In the genomic region with DNA sequence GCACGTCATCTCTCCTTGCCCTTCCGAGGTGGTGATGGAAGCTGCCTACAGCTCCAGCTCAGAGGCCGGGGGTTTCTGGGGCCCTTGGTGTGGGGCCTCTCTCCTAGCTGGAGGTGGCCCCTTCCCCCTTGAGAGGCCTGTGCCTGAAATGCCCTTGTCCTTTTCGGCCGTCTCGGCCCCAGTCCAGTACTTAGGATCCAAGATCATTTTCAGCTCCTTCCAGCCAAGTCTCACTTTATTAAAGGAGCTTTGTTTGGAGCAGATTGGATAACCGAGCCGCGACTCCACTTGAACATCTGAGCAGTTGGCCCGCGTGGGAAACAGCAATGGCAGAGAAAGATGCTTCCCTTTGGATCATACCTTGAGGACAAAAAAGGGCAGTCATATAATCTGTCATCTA, we compare ENCODE assay signal across 21 cellular contexts.
DNase-seq lines count a peak whose midpoint lies in the region; ATAC-seq and TF ChIP-seq lines count a peak whose summit lies in the region.
"Had no signal": no experiment of that assay in that cellular context is flagged by ENCODE, and none has a peak within 500 bp of the region (broad histone marks: within the 10 kb centered on the region; RNA-seq: fewer than 3 reads in every experiment).

No MANE protein-coding gene starts in this region.

- no peaks in the 10 kb centered on the region for H3K4me1 ChIP-seq in right atrium auricular region
- H3K4me1 ChIP-seq in neuronal stem cell (ENCODE audit: control insufficient read depth in 2 of 2, insufficient read depth in 1 of 2, low read depth in 1 of 2, low read length in 2 of 2) = peaks cover 0 to 3% of the 10 kb centered on the region in 2 donors
- H3K4me1 ChIP-seq in GM23338 (ENCODE audit: insufficient read depth) = no peaks in the 10 kb centered on the region; the same call in 1 of the 2 replicates
- H3K4me1 ChIP-seq: Caco-2 had no signal

- DNase-seq in right atrium auricular region (ENCODE audit: low spot score) (peak; percentile 46), Right ventricle myocardium superior (no peak), neuronal stem cell (ENCODE audit: low spot score) (no peak), GM13976 (ENCODE audit: low spot score) (no peak), GM23338 (ENCODE audit: low spot score) (no peak)
- DNase-seq in activated T-helper 1 cell treated with anti-CD3 and anti-CD28 coated beads, Interleukin-12 subunit alpha, Interleukin-12 subunit beta, Interleukin-2, Interleukin-4 antibody, amounts not matched to agents 30 ng/mL and 10 ng/mL and 1 ng/mL, durations not matched to agents 14 hours and 24 hours and 36 hours (ENCODE audit: low spot score) = no peak
- DNase-seq: BE2C; C1 segment of cervical spinal cord; Caco-2; CD4-positive, CD25-positive, alpha-beta regulatory T cell; CD8-positive, alpha-beta memory T cell; DMS153; DMS79; GDM1; GOT3; H7; HFFc6 had no signal

- H2BK12ac ChIP-seq in neuronal stem cell (ENCODE audit: low read length) = no peak overlapping the region

- no peak overlapping the region for H3K9ac ChIP-seq in neuronal stem cell (ENCODE audit: low read depth, low read length, poor library complexity)

- no peak overlapping the region for H2BK15ac ChIP-seq in neuronal stem cell (ENCODE audit: low read length)

- H3K27ac ChIP-seq in right atrium auricular region (no peak overlapping the region), neuronal stem cell (replicated peaks; ENCODE audit: low read length) (no peak overlapping the region), GM23338 (ENCODE audit: low read depth) (no peak overlapping the region)

- H3K9me3 Mint-ChIP-seq in brain (no peaks in the 10 kb centered on the region), GM23338 (no peaks in the 10 kb centered on the region)
- H3K9me3 Mint-ChIP-seq in activated T-helper 1 cell treated with anti-CD3 and anti-CD28 coated beads, Interleukin-12 subunit alpha, Interleukin-12 subunit beta, Interleukin-2, Interleukin-4 antibody, amounts not matched to agents 30 ng/mL and 10 ng/mL and 1 ng/mL, durations not matched to agents 14 hours and 24 hours and 36 hours = no peaks in the 10 kb centered on the region
- H3K9me3 Mint-ChIP-seq: CD8-positive, alpha-beta memory T cell; HFFc6; IgD-negative memory B cell had no signal

- no peak overlapping the region for H2AFZ ChIP-seq in neuronal stem cell (ENCODE audit: low read length)
- no peak overlapping the region for H2AFZ ChIP-seq in GM23338

- H3K4me3 Mint-ChIP-seq in brain (no peak overlapping the region), GM23338 (no peak overlapping the region)
- H3K4me3 Mint-ChIP-seq in activated T-helper 1 cell treated with anti-CD3 and anti-CD28 coated beads, Interleukin-12 subunit alpha, Interleukin-12 subunit beta, Interleukin-2, Interleukin-4 antibody, amounts not matched to agents 30 ng/mL and 10 ng/mL and 1 ng/mL, durations not matched to agents 14 hours and 24 hours and 36 hours = no peak overlapping the region
- H3K4me3 Mint-ChIP-seq: CD4-positive, CD25-positive, alpha-beta regulatory T cell; CD8-positive, alpha-beta memory T cell; HFFc6; IgD-negative memory B cell had no signal

- H3K36me3 Mint-ChIP-seq in brain (peaks cover 52% of the 10 kb centered on the region), GM23338 (ENCODE audit: low read depth) (peaks cover 4% of the 10 kb centered on the region; the same call in 2 of the 3 replicates)
- no peaks in the 10 kb centered on the region for H3K36me3 Mint-ChIP-seq in activated T-helper 1 cell treated with anti-CD3 and anti-CD28 coated beads, Interleukin-12 subunit alpha, Interleukin-12 subunit beta, Interleukin-2, Interleukin-4 antibody, amounts not matched to agents 30 ng/mL and 10 ng/mL and 1 ng/mL, durations not matched to agents 14 hours and 24 hours and 36 hours (ENCODE audit: low read depth)
- H3K36me3 Mint-ChIP-seq: CD4-positive, CD25-positive, alpha-beta regulatory T cell; CD8-positive, alpha-beta memory T cell had no signal

- peak overlapping the region; percentile 38 for H3K18ac ChIP-seq in neuronal stem cell (ENCODE audit: low read length)

- H3K9me2 ChIP-seq in GM23338 (ENCODE audit: insufficient read depth) = no peaks in the 10 kb centered on the region

- ATAC-seq in Right ventricle myocardium superior (ENCODE audit: poor library complexity) (no peak), GM23338 (no peak)
- ATAC-seq: HCT116, HepG2 had no signal

- intact Hi-C loops in Right ventricle myocardium superior (cut with DNase I) = no loop called here
- intact Hi-C loops in activated T-helper 1 cell treated with anti-CD3 and anti-CD28 coated beads, Interleukin-12 subunit alpha, Interleukin-12 subunit beta, Interleukin-2, Interleukin-4 antibody, amounts not matched to agents 30 ng/mL and 10 ng/mL and 1 ng/mL, durations not matched to agents 14 hours and 24 hours and 36 hours (cut with micrococcal nuclease) = no loop called here

- no peak overlapping the region for H3K23ac ChIP-seq in neuronal stem cell (ENCODE audit: low read depth, low read length, poor library complexity)

- no peak overlapping the region for H4K8ac ChIP-seq in neuronal stem cell (ENCODE audit: low read depth, low read length)

- H3K27ac Mint-ChIP-seq in brain (peak overlapping the region in 3 of 5 experiments; percentile 68 to 81 (median 77)), GM23338 (no peak overlapping the region)
- no peak overlapping the region for H3K27ac Mint-ChIP-seq in activated T-helper 1 cell treated with anti-CD3 and anti-CD28 coated beads, Interleukin-12 subunit alpha, Interleukin-12 subunit beta, Interleukin-2, Interleukin-4 antibody, amounts not matched to agents 30 ng/mL and 10 ng/mL and 1 ng/mL, durations not matched to agents 14 hours and 24 hours and 36 hours
- H3K27ac Mint-ChIP-seq: HFFc6 had no signal

- no peak overlapping the region for H4K91ac ChIP-seq in neuronal stem cell (ENCODE audit: low read depth, low read length, poor library complexity)

- H3K4me2 ChIP-seq in neuronal stem cell (ENCODE audit: insufficient read depth, low read length, poor library complexity, severe bottlenecking) = no peak overlapping the region
- H3K4me2 ChIP-seq in GM23338 = no peak overlapping the region

- H3K27me3 ChIP-seq in right atrium auricular region (no peaks in the 10 kb centered on the region), neuronal stem cell (ENCODE audit: control insufficient read depth in 3 of 3, insufficient read depth in 3 of 3, low read depth in 1 of 3, low read length in 3 of 3) (no peaks in the 10 kb centered on the region), GM23338 (ENCODE audit: insufficient read depth) (no peaks in the 10 kb centered on the region)
- H3K27me3 ChIP-seq: BE2C had no signal

- peaks cover 21% of the 10 kb centered on the region; the same call in 1 of the 2 replicates for H3K79me2 ChIP-seq in GM23338 (replicated peaks; ENCODE audit: insufficient read depth)

- H2BK5ac ChIP-seq in neuronal stem cell (ENCODE audit: low read length) = no peak overlapping the region

- H3F3A ChIP-seq in GM23338 (replicated peaks; ENCODE audit: low read depth) = 0 out of 2 replicates have a peak, but pooled peaks cover 3% of the 10 kb centered on the region

- TF ChIP-seq CTCF in right atrium auricular region (IDR thresholded peaks at IDR 0.05) = no peak
- no peak for TF ChIP-seq CTCF in brain (conservative IDR thresholded peaks at IDR 0.05)
- no peak for TF ChIP-seq CTCF in GM13976 (IDR thresholded peaks at IDR 0.05; ENCODE audit: borderline replicate concordance, control extremely low read depth, extremely low read depth, insufficient read depth, missing control alignments)
- TF ChIP-seq CTCF in GM23338 (conservative IDR thresholded peaks at IDR 0.05; ENCODE audit: low read depth in 2 of 2) = no peak

- no peaks in the 10 kb centered on the region for H3K9me3 ChIP-seq in right atrium auricular region
- no peaks in the 10 kb centered on the region for H3K9me3 ChIP-seq in neuronal stem cell (replicated peaks in 1 of 2; ENCODE audit: control insufficient read depth in 2 of 2, insufficient read depth in 1 of 2, low read depth in 1 of 2, low read length in 2 of 2)
- H3K9me3 ChIP-seq: BE2C, Caco-2 had no signal

- no peaks in the 10 kb centered on the region for H3K27me3 Mint-ChIP-seq in brain
- H3K27me3 Mint-ChIP-seq in activated T-helper 1 cell treated with anti-CD3 and anti-CD28 coated beads, Interleukin-12 subunit alpha, Interleukin-12 subunit beta, Interleukin-2, Interleukin-4 antibody, amounts not matched to agents 30 ng/mL and 10 ng/mL and 1 ng/mL, durations not matched to agents 14 hours and 24 hours and 36 hours (ENCODE audit: insufficient read depth) = peaks cover 6% of the 10 kb centered on the region
- H3K27me3 Mint-ChIP-seq in GM23338 (ENCODE audit: insufficient read depth, low read depth, poor library complexity) = peaks cover 7% of the 10 kb centered on the region
- H3K27me3 Mint-ChIP-seq: CD4-positive, CD25-positive, alpha-beta regulatory T cell; IgD-negative memory B cell had no signal

- in situ Hi-C loops in GM13976 (cut with MboI; ENCODE audit: low sequenced_read_pairs, unreplicated experiment) = no loop called here

- H3K4ac ChIP-seq in neuronal stem cell (ENCODE audit: low read length) = no peak overlapping the region

- no peak overlapping the region for H2AK5ac ChIP-seq in neuronal stem cell (ENCODE audit: low read depth, low read length)

- peak overlapping the region; percentile 82 for H3K14ac ChIP-seq in neuronal stem cell (ENCODE audit: low read length)

- H3K4me1 Mint-ChIP-seq in brain (peaks cover 28% of the 10 kb centered on the region), GM23338 (peaks cover 5% of the 10 kb centered on the region)
- no peaks in the 10 kb centered on the region for H3K4me1 Mint-ChIP-seq in activated T-helper 1 cell treated with anti-CD3 and anti-CD28 coated beads, Interleukin-12 subunit alpha, Interleukin-12 subunit beta, Interleukin-2, Interleukin-4 antibody, amounts not matched to agents 30 ng/mL and 10 ng/mL and 1 ng/mL, durations not matched to agents 14 hours and 24 hours and 36 hours (ENCODE audit: low read depth)
- H3K4me1 Mint-ChIP-seq: CD4-positive, CD25-positive, alpha-beta regulatory T cell; CD8-positive, alpha-beta memory T cell; IgD-negative memory B cell had no signal

- peaks cover 5% of the 10 kb centered on the region; the same call in 1 of the 2 replicates for H4K20me1 ChIP-seq in GM23338 (replicated peaks; ENCODE audit: insufficient read depth)

- H3K4me3 ChIP-seq in right atrium auricular region (no peak overlapping the region), neuronal stem cell (ENCODE audit: low read length in 2 of 2) (no peak overlapping the region), GM23338 (no peak overlapping the region)

- H3K79me1 ChIP-seq in neuronal stem cell (ENCODE audit: low read depth, low read length) = no peaks in the 10 kb centered on the region

- no peak overlapping the region for H2BK120ac ChIP-seq in neuronal stem cell (ENCODE audit: low read depth, low read length)

- no CpG with 5 or more reads among the region's 11 CpGs for WGBS in neuronal stem cell (ENCODE audit: extremely low coverage in 2 of 2, insufficient read length in 2 of 2, insufficient replicate concordance in 1 of 2), 2 donors

- H3K36me3 ChIP-seq in right atrium auricular region (no peaks in the 10 kb centered on the region), neuronal stem cell (replicated peaks in 1 of 2; ENCODE audit: control insufficient read depth in 2 of 2, insufficient read depth in 2 of 2, low read length in 2 of 2) (peaks cover 0 to 6% of the 10 kb centered on the region in 2 donors), GM23338 (ENCODE audit: insufficient read depth) (no peaks in the 10 kb centered on the region)
- H3K36me3 ChIP-seq: BE2C had no signal

Comparison
In these comparisons a context has a peak if more than half of its experiments do, and no peak if none do; other contexts are left out.
1. H3K27ac Mint-ChIP-seq: peak in brain (3 of 5); none in activated T-helper 1 cell treated with anti-CD3 and anti-CD28 coated beads, Interleukin-12 subunit alpha, Interleukin-12 subunit beta, Interleukin-2, Interleukin-4 antibody, amounts not matched to agents 30 ng/mL and 10 ng/mL and 1 ng/mL, durations not matched to agents 14 hours and 24 hours and 36 hours (single experiment) and GM23338 (single experiment).